ENCODE assay signal across 7 cellular contexts in the genomic region with DNA sequence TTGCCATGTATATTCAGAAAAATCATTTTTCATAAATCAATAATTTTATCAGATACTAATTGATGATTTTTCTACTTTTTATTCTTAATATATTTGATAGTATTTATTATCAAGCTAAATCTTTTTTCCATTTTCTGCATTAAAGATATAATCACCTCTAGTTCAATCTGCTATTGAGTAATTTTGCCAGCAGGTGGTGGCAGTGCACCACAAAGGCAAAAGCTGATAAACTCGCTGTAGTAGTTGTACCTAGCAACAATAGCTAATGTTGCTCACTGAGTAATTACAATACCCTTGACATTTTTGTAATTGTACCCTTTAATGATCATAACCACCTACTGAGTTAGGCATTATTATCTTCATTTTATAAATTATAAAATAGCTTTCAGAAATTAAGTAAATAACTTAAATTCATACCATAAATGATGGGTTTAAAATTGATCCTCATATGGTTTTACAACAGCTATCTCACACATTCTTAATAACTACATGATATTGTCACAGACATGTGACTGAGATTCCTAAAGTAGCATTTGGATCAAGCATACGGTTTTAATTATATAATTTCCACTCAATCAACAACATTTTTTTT. TPM values are rescaled to one million over a fixed set of nuclear protein-coding genes. Genes with fewer than 3 reads are reported as not detected.
A peak's percentile ranks its signal among the peaks of the same experiment; 100 is the strongest.
DNase-seq lines count a peak whose midpoint lies in the region; FAIRE-seq and TF ChIP-seq lines count a peak whose summit lies in the region.

No MANE protein-coding gene starts in this region.

- no peak overlapping the region for H3K9ac ChIP-seq in Karpas-422 (ENCODE audit: low read length)

- H3K9me2 ChIP-seq in Karpas-422 (replicated peaks; ENCODE audit: insufficient read depth, low read length) = no peaks in the 10 kb centered on the region

- no peaks in the 10 kb centered on the region for H3K4me1 ChIP-seq in Karpas-422 (ENCODE audit: low read length)

- TF ChIP-seq CTCF in brain microvascular endothelial cell (IDR thresholded peaks at IDR 0.05; ENCODE audit: low read depth, low read length, missing control alignments) = peak; percentile 78

- in situ Hi-C loops in brain microvascular endothelial cell (cut with HindIII; ENCODE audit: low pct_ligation_motif_present, low sequenced_read_pairs) = no loop called here

- DNase-seq in GM12891 (ENCODE audit: insufficient read length, low spot score) (no peak), H7 (peak; percentile 6), Karpas-422 (peak; percentile 81), RCC 7860 (ENCODE audit: low spot score) (peak; percentile 48), brain microvascular endothelial cell (peak; percentile 82), kidney glomerular epithelial cell (lab: John Stamatoyannopoulos, UW) (peak; percentile 76)
- DNase-seq in stimulated activated CD8-positive, alpha-beta memory T cell treated with anti-CD3 and anti-CD28 coated beads, Interleukin-4, amount 100 ng/mL, for 24 hours (ENCODE audit: low read depth) = peak; percentile 9

- no peak overlapping the region for H3K4me2 ChIP-seq in Karpas-422 (ENCODE audit: low read depth, low read length, poor library complexity, severe bottlenecking)

- H2AFZ ChIP-seq in Karpas-422 (ENCODE audit: low read length) = no peak overlapping the region

- no peak for TF ChIP-seq POLR2A in GM12891 (IDR thresholded peaks at IDR 0.05; ENCODE audit: low read depth, low read length)

- H3K27ac ChIP-seq in Karpas-422 (ENCODE audit: low read length) = no peak overlapping the region
- peak overlapping the region; percentile 70 for H3K27ac ChIP-seq in brain microvascular endothelial cell

- H3K36me3 ChIP-seq in H7 (replicated peaks; ENCODE audit: control insufficient read depth, insufficient read depth, low read length) = no peaks in the 10 kb centered on the region
- H3K36me3 ChIP-seq in Karpas-422 (ENCODE audit: insufficient read depth, low read length) = no peaks in the 10 kb centered on the region
- peaks cover 29% of the 10 kb centered on the region for H3K36me3 ChIP-seq in brain microvascular endothelial cell (replicated peaks)

- H3K9me3 ChIP-seq in Karpas-422 (ENCODE audit: low read length) = no peaks in the 10 kb centered on the region

- H3K4me3 ChIP-seq in H7 (ENCODE audit: insufficient read depth, low read depth, low read length) (no peak overlapping the region), Karpas-422 (ENCODE audit: low read length) (no peak overlapping the region), brain microvascular endothelial cell (ENCODE audit: low read depth, low read length) (no peak overlapping the region)

- no peaks in the 10 kb centered on the region for H3K79me2 ChIP-seq in Karpas-422 (ENCODE audit: low read length)

- H3K27me3 ChIP-seq in H7 (ENCODE audit: control insufficient read depth, insufficient read depth, low read length) = no peaks in the 10 kb centered on the region
- H3K27me3 ChIP-seq in Karpas-422 (ENCODE audit: low read length) = no peaks in the 10 kb centered on the region
- H3K27me3 ChIP-seq in brain microvascular endothelial cell (replicated peaks) = no peaks in the 10 kb centered on the region

- no peaks in the 10 kb centered on the region for H4K20me1 ChIP-seq in Karpas-422 (ENCODE audit: insufficient read depth, low read depth, low read length)

- peak; percentile 89 for FAIRE-seq in GM12891 (lab: Jason Lieb, UNC)
- peak; percentile 89 for FAIRE-seq in RCC 7860 (lab: Jason Lieb, UNC)

TF ChIP-seq in GM12891, 5 proteins besides CTCF, POLR2A, EP300 and RAD21:
- TF ChIP-seq SPI1 (IDR thresholded peaks at IDR 0.05; ENCODE audit: low read depth, low read length) (no peak), POU2F2 (IDR thresholded peaks at IDR 0.05; ENCODE audit: low read depth, low read length) (no peak), PAX5 (IDR thresholded peaks at IDR 0.05; ENCODE audit: insufficient read depth, low read length, severe bottlenecking) (no peak), TAF1 (IDR thresholded peaks at IDR 0.05; ENCODE audit: low read depth, low read length) (no peak), POLR2AphosphoS5 (IDR thresholded peaks at IDR 0.05; ENCODE audit: low read depth, low read length) (no peak)

RNA-seq across cellular contexts. Expression of a gene that starts 52.0 kb away (rescaled TPM):
- polyA plus RNA-seq in GM12891 (2012; ENCODE audit: low read depth, missing spikeins) = 0.53 TPM
- 0.73 and 0.74 TPM in 2 replicates for total RNA-seq in H7 (2014; rRNA removed; shearing (Covaris generic))
- 0.26 TPM in 1 of 2 replicates, not detected in the other for total RNA-seq in Karpas-422 (2014; rRNA removed; shearing (Covaris generic); ENCODE audit: low replicate concordance)

RNA-seq across cellular contexts. Expression of a gene that starts 54.2 kb away (rescaled TPM):
- 0.23 TPM for polyA plus RNA-seq in GM12891 (2012; ENCODE audit: low read depth, missing spikeins)
- total RNA-seq in H7 (2014; rRNA removed; shearing (Covaris generic)) = 17.1 and 17.8 TPM in 2 replicates
- total RNA-seq in Karpas-422 (2014; rRNA removed; shearing (Covaris generic); ENCODE audit: low replicate concordance) = not detected in 2 replicates

Comparison
In these comparisons a context has a peak if more than half of its experiments do, and no peak if none do; other contexts are left out.
1. RNA of a gene that starts 54.2 kb away (total RNA-seq): 17.1 to 17.8 TPM in H7; not detected in Karpas-422; every median in the first group is over 10 times any median in the second.